Comparison of ENCODE assay signal across 11 cellular contexts in the genomic region with DNA sequence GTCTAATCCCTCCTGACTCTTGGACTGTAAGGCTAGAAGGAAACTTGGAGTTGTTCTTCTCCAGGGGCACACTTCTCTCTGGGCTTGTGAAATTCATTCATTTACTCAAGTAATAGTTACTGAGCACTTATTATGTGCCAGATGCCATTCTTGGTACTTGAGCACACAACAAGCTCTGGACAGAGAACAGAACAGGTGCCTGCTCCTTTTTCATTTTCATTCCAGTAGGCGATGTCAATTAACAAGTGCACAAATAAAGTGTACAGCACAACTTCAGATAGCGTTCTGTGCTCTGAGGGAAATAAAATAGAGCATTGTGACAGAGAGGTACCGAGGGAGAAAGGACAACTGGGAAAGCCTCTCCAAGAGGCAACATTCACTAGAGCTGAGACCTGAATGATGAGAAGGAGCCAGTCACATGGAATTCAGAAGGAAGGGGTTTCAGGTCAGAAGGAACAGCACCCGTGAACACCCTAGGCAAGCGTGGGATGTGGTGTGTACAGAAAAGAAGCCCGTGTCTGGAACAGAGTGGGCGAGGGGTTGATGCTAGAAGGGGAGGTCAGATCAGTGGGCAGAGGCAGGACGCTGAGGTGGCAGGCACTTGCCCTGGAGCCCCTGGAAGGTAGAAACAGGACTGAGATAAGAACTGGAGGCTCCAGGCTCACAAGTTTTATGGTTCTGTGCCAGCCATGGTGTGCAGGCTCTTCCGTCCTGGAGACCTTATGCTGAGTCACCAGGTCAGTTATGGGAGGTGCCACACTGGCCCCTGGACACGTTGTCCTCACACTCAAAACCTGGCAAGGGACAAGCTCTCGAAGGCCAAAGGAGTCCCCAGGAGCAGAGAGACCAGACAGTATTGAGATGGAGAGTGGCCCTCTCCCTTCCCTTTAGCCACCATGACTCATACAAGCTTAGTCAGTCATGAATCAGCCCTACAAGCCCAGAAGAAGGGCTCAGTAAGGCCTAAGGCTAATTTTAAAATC. TPM values are rescaled to one million over a fixed set of nuclear protein-coding genes. Genes with fewer than 3 reads are reported as not detected.
A peak's percentile ranks its signal among the peaks of the same experiment; 100 is the strongest.
DNase-seq lines count a peak whose midpoint lies in the region; ATAC-seq lines count a peak whose summit lies in the region.
"Had no signal": no experiment of that assay in that cellular context is flagged by ENCODE, and none has a peak within 500 bp of the region (broad histone marks: within the 10 kb centered on the region; RNA-seq: fewer than 3 reads in every experiment).

No MANE protein-coding gene starts in this region.

- H3K4me2 ChIP-seq in neuronal stem cell (ENCODE audit: insufficient read depth, low read length, poor library complexity, severe bottlenecking): no peak overlapping the region

- no peak overlapping the region for H3K4ac ChIP-seq in neuronal stem cell (ENCODE audit: low read length)

- no peak overlapping the region for H3K18ac ChIP-seq in neuronal stem cell (ENCODE audit: low read length)

- peak overlapping the region; percentile 29 for H2BK5ac ChIP-seq in neuronal stem cell (ENCODE audit: low read length)

- no peak overlapping the region for H2AK5ac ChIP-seq in neuronal stem cell (ENCODE audit: low read depth, low read length)

- H2BK12ac ChIP-seq in neuronal stem cell (ENCODE audit: low read length): no peak overlapping the region

- no peak overlapping the region for H3K9ac ChIP-seq in neuronal stem cell (ENCODE audit: low read depth, low read length, poor library complexity)

- peak; percentile 89 for ATAC-seq in esophagus mucosa
- no peak for ATAC-seq in HG02981 (IDR thresholded peaks at IDR 0.05; ENCODE audit: unreplicated experiment)
- no peak for ATAC-seq in HG03457 (IDR thresholded peaks at IDR 0.05; ENCODE audit: unreplicated experiment)

- DNase-seq in COLO829 (ENCODE audit: low spot score) (peak; percentile 63), NCI-H460 (ENCODE audit: extremely low read depth, low read depth) (peak; percentile 66), neuronal stem cell (ENCODE audit: low spot score) (no peak), T-helper 2 cell (no peak), NCI-H82 (lab: John Stamatoyannopoulos, UW) (no peak)
- DNase-seq: activated CD4-positive, alpha-beta memory T cell treated with anti-CD3 and anti-CD28 coated beads for 36 hours; NCI-H1930; retina had no signal

- no peak overlapping the region for H2BK15ac ChIP-seq in neuronal stem cell (ENCODE audit: low read length)

- H4K8ac ChIP-seq in neuronal stem cell (ENCODE audit: low read depth, low read length): no peak overlapping the region

- no peak overlapping the region for H3K4me3 ChIP-seq in neuronal stem cell (ENCODE audit: low read length in 2 of 2)

- H2AFZ ChIP-seq in neuronal stem cell (ENCODE audit: low read length): no peak overlapping the region

- no peaks in the 10 kb centered on the region for H3K36me3 ChIP-seq in neuronal stem cell (replicated peaks in 1 of 2; ENCODE audit: control insufficient read depth in 2 of 2, insufficient read depth in 2 of 2, low read length in 2 of 2)

- no peak overlapping the region for H3K27ac ChIP-seq in neuronal stem cell (replicated peaks; ENCODE audit: low read length)

- no peaks in the 10 kb centered on the region for H3K79me1 ChIP-seq in neuronal stem cell (ENCODE audit: low read depth, low read length)

- no peak overlapping the region for H3K14ac ChIP-seq in neuronal stem cell (ENCODE audit: low read length)

- WGBS in neuronal stem cell (ENCODE audit: extremely low coverage in 2 of 2, insufficient read length in 2 of 2, insufficient replicate concordance in 1 of 2), 2 donors: no CpG with 5 or more reads among the region's 11 CpGs

- no peak overlapping the region for H4K91ac ChIP-seq in neuronal stem cell (ENCODE audit: low read depth, low read length, poor library complexity)

- no peak overlapping the region for H3K23ac ChIP-seq in neuronal stem cell (ENCODE audit: low read depth, low read length, poor library complexity)

- H3K27me3 ChIP-seq in neuronal stem cell (ENCODE audit: control insufficient read depth in 3 of 3, insufficient read depth in 3 of 3, low read depth in 1 of 3, low read length in 3 of 3): no peaks in the 10 kb centered on the region

- no peaks in the 10 kb centered on the region for H3K4me1 ChIP-seq in neuronal stem cell (ENCODE audit: control insufficient read depth in 2 of 2, insufficient read depth in 1 of 2, low read depth in 1 of 2, low read length in 2 of 2)

- H2BK120ac ChIP-seq in neuronal stem cell (ENCODE audit: low read depth, low read length): no peak overlapping the region

- no peaks in the 10 kb centered on the region for H3K9me3 ChIP-seq in neuronal stem cell (replicated peaks in 1 of 2; ENCODE audit: control insufficient read depth in 2 of 2, insufficient read depth in 1 of 2, low read depth in 1 of 2, low read length in 2 of 2)

RNA-seq across cellular contexts. Expression of gene ABLIM3, which starts 7.2 kb away (rescaled TPM):
- 6.5 and 7.0 TPM in 2 replicates for total RNA-seq in NCI-H460 (2014; rRNA removed; shearing (Covaris generic))
- 1.1 and 1.5 TPM in 2 replicates for polyA plus RNA-seq in NCI-H460 (2014; cell fraction: nucleus; rRNA removed)
- 22.4 TPM for total RNA-seq in esophagus mucosa
- polyA plus RNA-seq in neuronal stem cell (2013, experiment 1 of 2): 0.14 TPM
- polyA plus RNA-seq in neuronal stem cell (2013, experiment 2 of 2): 0.18 TPM

Comparison
In these comparisons a context has a peak if more than half of its experiments do, and no peak if none do; other contexts are left out.
1. DNase-seq: peak in COLO829 (single experiment) and NCI-H460 (single experiment); none in neuronal stem cell (single experiment), T-helper 2 cell (0 of 5) and NCI-H82 (single experiment).